15 cellular contexts compared by ENCODE assay signal in genomic region chr20:23258747-23259121, GRCh38.
A peak's percentile ranks its signal among the peaks of the same experiment; 100 is the strongest.
DNase-seq lines count a peak whose midpoint lies in the region; ATAC-seq and TF ChIP-seq lines count a peak whose summit lies in the region.
"Had no signal": no experiment of that assay in that cellular context is flagged by ENCODE, and none has a peak within 500 bp of the region (broad histone marks: within the 10 kb centered on the region; RNA-seq: fewer than 3 reads in every experiment).

No MANE protein-coding gene starts in this region.

- H3K36me3 Mint-ChIP-seq in activated CD8-positive, alpha-beta T cell treated with anti-CD3 and anti-CD28 coated beads, Interleukin-2, amount 10 ng/mL, durations not matched to agents 7 days and 5 days (ENCODE audit: low read depth): no peaks in the 10 kb centered on the region
- H3K36me3 Mint-ChIP-seq: CD4-positive, alpha-beta memory T cell; immature natural killer cell; mesothelial cell of epicardium had no signal

- H3K9me3 ChIP-seq in mucosa of rectum (ENCODE audit: control insufficient read depth in 2 of 2, low read length in 2 of 2) (no peaks in the 10 kb centered on the region), upper lobe of right lung (no peaks in the 10 kb centered on the region)

- H3K4me1 Mint-ChIP-seq in activated CD8-positive, alpha-beta T cell treated with anti-CD3 and anti-CD28 coated beads, Interleukin-2, amount 10 ng/mL, durations not matched to agents 7 days and 5 days (ENCODE audit: low read depth): no peaks in the 10 kb centered on the region
- H3K4me1 Mint-ChIP-seq: activated T-helper 17 cell treated with anti-CD3 and anti-CD28 coated beads, Interleukin-2, amount 50 U/mL, for 72 hours; CD4-positive, alpha-beta memory T cell; immature natural killer cell had no signal

- no peak overlapping the region for H3K27ac Mint-ChIP-seq in activated CD8-positive, alpha-beta T cell treated with anti-CD3 and anti-CD28 coated beads, Interleukin-2, amount 10 ng/mL, durations not matched to agents 7 days and 5 days
- H3K27ac Mint-ChIP-seq: activated naive CD8-positive, alpha-beta T cell treated with anti-CD3 and anti-CD28 coated beads, Interleukin-2, amount 50 U/mL, for 24 hours; activated T-helper 17 cell treated with anti-CD3 and anti-CD28 coated beads, Interleukin-2, amount 50 U/mL, for 72 hours; CD4-positive, alpha-beta memory T cell; immature natural killer cell; mesothelial cell of epicardium; T-helper 1 cell treated with Interleukin-12 subunit alpha and Interleukin-12 subunit beta and Interleukin-4 antibody, amounts not matched to agents 30 μg/mL and 1 μg/mL, for 36 hours had no signal

- peak; percentile 27 for DNase-seq in Right ventricle myocardium inferior (ENCODE audit: missing footprints)
- DNase-seq in Right ventricle myocardium superior: no peak
- peak; percentile 36 for DNase-seq in coronary artery (ENCODE audit: low spot score)
- no peak for DNase-seq in upper lobe of right lung
- DNase-seq in activated CD8-positive, alpha-beta T cell treated with anti-CD3 and anti-CD28 coated beads, Interleukin-2, amount 10 ng/mL, durations not matched to agents 7 days and 5 days: no peak
- DNase-seq in NK-92 (lab: John Stamatoyannopoulos, UW; ENCODE audit: unreplicated experiment): no peak
- DNase-seq: activated naive CD8-positive, alpha-beta T cell treated with anti-CD3 and anti-CD28 coated beads, Interleukin-2, amount 50 U/mL, for 24 hours; CD4-positive, alpha-beta memory T cell; immature natural killer cell; NCI-H1048 had no signal

- no peaks in the 10 kb centered on the region for H3K27me3 Mint-ChIP-seq in activated CD8-positive, alpha-beta T cell treated with anti-CD3 and anti-CD28 coated beads, Interleukin-2, amount 10 ng/mL, durations not matched to agents 7 days and 5 days (ENCODE audit: low read depth)
- H3K27me3 Mint-ChIP-seq: activated naive CD8-positive, alpha-beta T cell treated with anti-CD3 and anti-CD28 coated beads, Interleukin-2, amount 50 U/mL, for 24 hours had no signal

- H3K4me3 Mint-ChIP-seq in activated CD8-positive, alpha-beta T cell treated with anti-CD3 and anti-CD28 coated beads, Interleukin-2, amount 10 ng/mL, durations not matched to agents 7 days and 5 days: no peak overlapping the region
- H3K4me3 Mint-ChIP-seq: activated naive CD8-positive, alpha-beta T cell treated with anti-CD3 and anti-CD28 coated beads, Interleukin-2, amount 50 U/mL, for 24 hours; activated T-helper 17 cell treated with anti-CD3 and anti-CD28 coated beads, Interleukin-2, amount 50 U/mL, for 72 hours; CD4-positive, alpha-beta memory T cell; immature natural killer cell; mesothelial cell of epicardium; T-helper 1 cell treated with Interleukin-12 subunit alpha and Interleukin-12 subunit beta and Interleukin-4 antibody, amounts not matched to agents 30 μg/mL and 1 μg/mL, for 36 hours had no signal

- H3K27ac ChIP-seq in coronary artery: peak overlapping the region in 1 of 2 donors; percentile 40
- H3K27ac ChIP-seq in mucosa of rectum (ENCODE audit: low read depth in 2 of 2, low read length in 2 of 2): peak overlapping the region; percentile 16 to 20
- peak overlapping the region; percentile 51 for H3K27ac ChIP-seq in upper lobe of right lung

- no peak for TF ChIP-seq CTCF in coronary artery (IDR thresholded peaks at IDR 0.05)
- TF ChIP-seq CTCF in upper lobe of right lung (IDR thresholded peaks at IDR 0.05): no peak

- no peaks in the 10 kb centered on the region for H3K9me3 Mint-ChIP-seq in activated CD8-positive, alpha-beta T cell treated with anti-CD3 and anti-CD28 coated beads, Interleukin-2, amount 10 ng/mL, durations not matched to agents 7 days and 5 days (ENCODE audit: insufficient read depth)
- H3K9me3 Mint-ChIP-seq: activated naive CD8-positive, alpha-beta T cell treated with anti-CD3 and anti-CD28 coated beads, Interleukin-2, amount 50 U/mL, for 24 hours; activated T-helper 17 cell treated with anti-CD3 and anti-CD28 coated beads, Interleukin-2, amount 50 U/mL, for 72 hours; immature natural killer cell had no signal

- ATAC-seq in Right ventricle myocardium inferior (no peak), Right ventricle myocardium superior (ENCODE audit: poor library complexity) (no peak), upper lobe of right lung (no peak), GM21619 (IDR thresholded peaks at IDR 0.05; ENCODE audit: unreplicated experiment) (no peak)
- no peak for ATAC-seq in activated CD8-positive, alpha-beta T cell treated with anti-CD3 and anti-CD28 coated beads, Interleukin-2, amount 10 ng/mL, durations not matched to agents 7 days and 5 days
- ATAC-seq: activated naive CD8-positive, alpha-beta T cell treated with anti-CD3 and anti-CD28 coated beads, Interleukin-2, amount 50 U/mL, for 24 hours; activated T-helper 17 cell treated with anti-CD3 and anti-CD28 coated beads, Interleukin-2, amount 50 U/mL, for 72 hours had no signal

- CTCF ChIA-PET in activated CD8-positive, alpha-beta T cell treated with anti-CD3 and anti-CD28 coated beads, Interleukin-2, amount 10 ng/mL, durations not matched to agents 7 days and 5 days (lab: Charles Lee): interaction anchor here (1.9 kb wide), 1 partner anchor 23 kb away, joined by 5 read pairs; no protein-coding TSS in a partner anchor

- H3K36me3 ChIP-seq in mucosa of rectum (ENCODE audit: control insufficient read depth in 2 of 2, insufficient read depth in 2 of 2, low read length in 2 of 2): no peaks in the 10 kb centered on the region
- no peaks in the 10 kb centered on the region for H3K36me3 ChIP-seq in upper lobe of right lung

- POLR2A ChIA-PET in activated CD8-positive, alpha-beta T cell treated with anti-CD3 and anti-CD28 coated beads, Interleukin-2, amount 10 ng/mL, durations not matched to agents 7 days and 5 days (lab: Charles Lee): no interaction called here

- intact Hi-C loops in Right ventricle myocardium inferior (cut with DNase I) (loop anchor here (5.0 kb wide), 1 partner anchor 34 kb away; no protein-coding TSS in a partner anchor), Right ventricle myocardium superior (cut with DNase I) (loop anchor here (10.0 kb wide), 1 partner anchor 76 kb away; no protein-coding TSS in a partner anchor), upper lobe of right lung (cut with DNase I) (no loop called here)

- H3K4me3 ChIP-seq in coronary artery (no peak overlapping the region), mucosa of rectum (ENCODE audit: low read length in 2 of 2) (no peak overlapping the region), upper lobe of right lung (no peak overlapping the region)

- no peaks in the 10 kb centered on the region for H3K27me3 ChIP-seq in mucosa of rectum (ENCODE audit: control insufficient read depth in 2 of 2, insufficient read depth in 2 of 2, low read length in 2 of 2)
- H3K27me3 ChIP-seq in upper lobe of right lung: no peaks in the 10 kb centered on the region

- H3K4me1 ChIP-seq in mucosa of rectum (ENCODE audit: control insufficient read depth in 2 of 2, insufficient read depth in 2 of 2, low read length in 2 of 2) (peaks cover 0 to 3% of the 10 kb centered on the region in 2 donors), upper lobe of right lung (peaks cover 16% of the 10 kb centered on the region)

- no peak overlapping the region for H3K9ac ChIP-seq in mucosa of rectum (ENCODE audit: low read depth in 1 of 2, low read length in 2 of 2)

Comparison
In these comparisons a context has a peak if more than half of its experiments do, and no peak if none do; other contexts are left out.
1. DNase-seq: peak in Right ventricle myocardium inferior (single experiment) and coronary artery (single experiment); none in Right ventricle myocardium superior (single experiment), upper lobe of right lung (single experiment), activated CD8-positive, alpha-beta T cell treated with anti-CD3 and anti-CD28 coated beads, Interleukin-2, amount 10 ng/mL, durations not matched to agents 7 days and 5 days (single experiment) and NK-92 (single experiment).